2 cellular contexts compared by ENCODE assay signal in genomic region chr2:240225660-240226475, GRCh38.
TF ChIP-seq lines count a peak whose summit lies in the region.

No MANE protein-coding gene starts in this region.

TF ChIP-seq in HEK293, 187 proteins besides CTCF, POLR2A, EP300 and RAD21 (continued from another document):
- peak; percentile 63; the same call in 1 of the 2 replicates for TF ChIP-seq HIC1 (tag by site-specific recombination; IDR thresholded peaks at IDR 0.05)
- no peak for TF ChIP-seq ZNF239 (tag by site-specific recombination; IDR thresholded peaks at IDR 0.05)

TF ChIP-seq in GM12878, 131 proteins besides CTCF, POLR2A, EP300 and RAD21 (continued from another document):
- no peak for TF ChIP-seq ZBTB33 (IDR thresholded peaks at IDR 0.05)
- no peak for TF ChIP-seq SIX5 (IDR thresholded peaks at IDR 0.05; ENCODE audit: low read depth, low read length, severe bottlenecking)
- peak; percentile 41; the same call in 1 of the 2 replicates for TF ChIP-seq NFIC (IDR thresholded peaks at IDR 0.05; ENCODE audit: low read depth, low read length)
- no peak for TF ChIP-seq JUNB (IDR thresholded peaks at IDR 0.05)
- TF ChIP-seq EGR1 (IDR thresholded peaks at IDR 0.05; ENCODE audit: borderline replicate concordance in 1 of 2, low read depth in 2 of 2, low read length in 2 of 2) = no peak
- no peak for TF ChIP-seq RAD51 (IDR thresholded peaks at IDR 0.05)
- no peak for TF ChIP-seq NFYA (IDR thresholded peaks at IDR 0.05; ENCODE audit: borderline replicate concordance, low read depth, low read length)
- no peak for TF ChIP-seq PAX5 (IDR thresholded peaks at IDR 0.05; ENCODE audit: borderline replicate concordance, low read depth, low read length)
- TF ChIP-seq MLLT1 (IDR thresholded peaks at IDR 0.05) = no peak
- no peak for TF ChIP-seq RBBP5 (conservative IDR thresholded peaks at IDR 0.05)
- TF ChIP-seq MXI1 (IDR thresholded peaks at IDR 0.05; ENCODE audit: low read depth, low read length) = no peak
- TF ChIP-seq PBX3 (IDR thresholded peaks at IDR 0.05; ENCODE audit: insufficient replicate concordance, low read depth, low read length) = peak; percentile 75
- no peak for TF ChIP-seq SUPT20H (IDR thresholded peaks at IDR 0.05; ENCODE audit: borderline replicate concordance, control insufficient read depth, low read depth, low read length)
- TF ChIP-seq CBX5 (IDR thresholded peaks at IDR 0.05; ENCODE audit: low read depth) = no peak
- no peak for TF ChIP-seq RELB (IDR thresholded peaks at IDR 0.05; ENCODE audit: low read depth)
TF ChIP-seq in GM12878: peak in this region for 4.
